Comparison of ENCODE assay signal across 1 cellular context in genomic region chr9:68739631-68740174, GRCh38.
TF ChIP-seq lines count a peak whose summit lies in the region.

No MANE protein-coding gene starts in this region.

TF ChIP-seq in HepG2, 621 proteins besides CTCF, POLR2A, EP300 and RAD21 (continued from another document and continues in another):
- no peak for TF ChIP-seq CSRNP1 (CRISPR knock-in tag; IDR thresholded peaks at IDR 0.05)
- no peak for TF ChIP-seq FOXM1 (CRISPR knock-in tag; IDR thresholded peaks at IDR 0.05)
- no peak for TF ChIP-seq POLR2AphosphoS5 (IDR thresholded peaks at IDR 0.05; ENCODE audit: low read depth, low read length)
- no peak for TF ChIP-seq ZNF576 (CRISPR knock-in tag; IDR thresholded peaks at IDR 0.05)
- peak; percentile 50; the same call in 1 of the 2 replicates for TF ChIP-seq FOSL2 (CRISPR knock-in tag; IDR thresholded peaks at IDR 0.05)
- TF ChIP-seq ZNF775 (CRISPR knock-in tag; IDR thresholded peaks at IDR 0.05; ENCODE audit: borderline replicate concordance) = no peak; the same call in 1 of the 2 replicates
- TF ChIP-seq U2AF1 (optimal IDR thresholded peaks at IDR 0.05; ENCODE audit: low read depth, low read length) = peak; percentile 44
- peak; percentile 86 for TF ChIP-seq ELF3 (CRISPR knock-in tag; IDR thresholded peaks at IDR 0.05)
- TF ChIP-seq ZNF12 (CRISPR knock-in tag; IDR thresholded peaks at IDR 0.05) = 0 out of 2 replicates have a peak, but pooled peaks have one; percentile 11
- no peak for TF ChIP-seq ZNF34 (CRISPR knock-in tag; IDR thresholded peaks at IDR 0.05; ENCODE audit: borderline replicate concordance)
- no peak for TF ChIP-seq PTBP1 (IDR thresholded peaks at IDR 0.05; ENCODE audit: low read depth, low read length, poor library complexity, severe bottlenecking)
- no peak; a peak in 1 of 4 replicates for TF ChIP-seq REST (IDR thresholded peaks at IDR 0.05; ENCODE audit: borderline replicate concordance in 1 of 2, low read depth in 1 of 2, low read length in 2 of 2)
- no peak for TF ChIP-seq KIAA2018 (CRISPR knock-in tag; IDR thresholded peaks at IDR 0.05; ENCODE audit: borderline replicate concordance)
- no peak for TF ChIP-seq TBX3 (IDR thresholded peaks at IDR 0.05; ENCODE audit: borderline replicate concordance)
- no peak for TF ChIP-seq PLSCR1 (CRISPR knock-in tag; IDR thresholded peaks at IDR 0.05; ENCODE audit: borderline replicate concordance)
- TF ChIP-seq ZNF704 (CRISPR knock-in tag; IDR thresholded peaks at IDR 0.05; ENCODE audit: borderline replicate concordance) = no peak
- TF ChIP-seq ZNF713 (CRISPR knock-in tag; IDR thresholded peaks at IDR 0.05) = no peak
- TF ChIP-seq IRF9 (CRISPR knock-in tag; IDR thresholded peaks at IDR 0.05; ENCODE audit: borderline replicate concordance) = no peak
- no peak for TF ChIP-seq ZNF276 (CRISPR knock-in tag; IDR thresholded peaks at IDR 0.05; ENCODE audit: low read depth)
- TF ChIP-seq ZNF652 (CRISPR knock-in tag; IDR thresholded peaks at IDR 0.05; ENCODE audit: borderline replicate concordance, low read depth) = no peak
- no peak for TF ChIP-seq ELF4 (CRISPR knock-in tag; IDR thresholded peaks at IDR 0.05; ENCODE audit: borderline replicate concordance)
- TF ChIP-seq ISL2 (CRISPR knock-in tag; IDR thresholded peaks at IDR 0.05) = peak; percentile 61; the same call in 1 of the 2 replicates
- no peak for TF ChIP-seq FUBP1 (CRISPR knock-in tag; IDR thresholded peaks at IDR 0.05; ENCODE audit: borderline replicate concordance)
- no peak for TF ChIP-seq MXD3 (CRISPR knock-in tag; IDR thresholded peaks at IDR 0.05)
- peak; percentile 59; the same call in 1 of the 2 replicates for TF ChIP-seq ZBTB7B (CRISPR knock-in tag; IDR thresholded peaks at IDR 0.05)
- TF ChIP-seq ZBTB42 (CRISPR knock-in tag; IDR thresholded peaks at IDR 0.05) = no peak
- TF ChIP-seq RFXANK (CRISPR knock-in tag; IDR thresholded peaks at IDR 0.05) = no peak
- TF ChIP-seq ZBTB39 (CRISPR knock-in tag; IDR thresholded peaks at IDR 0.05) = no peak
- no peak for TF ChIP-seq YEATS2 (CRISPR knock-in tag; IDR thresholded peaks at IDR 0.05; ENCODE audit: borderline replicate concordance)
- peak; percentile 69; the same call in 1 of the 2 replicates for TF ChIP-seq POGZ (CRISPR knock-in tag; IDR thresholded peaks at IDR 0.05)
- no peak for TF ChIP-seq PHF5A (CRISPR knock-in tag; IDR thresholded peaks at IDR 0.05; ENCODE audit: low read depth, unreplicated experiment)
